8 cellular contexts compared by ENCODE assay signal in the genomic region with DNA sequence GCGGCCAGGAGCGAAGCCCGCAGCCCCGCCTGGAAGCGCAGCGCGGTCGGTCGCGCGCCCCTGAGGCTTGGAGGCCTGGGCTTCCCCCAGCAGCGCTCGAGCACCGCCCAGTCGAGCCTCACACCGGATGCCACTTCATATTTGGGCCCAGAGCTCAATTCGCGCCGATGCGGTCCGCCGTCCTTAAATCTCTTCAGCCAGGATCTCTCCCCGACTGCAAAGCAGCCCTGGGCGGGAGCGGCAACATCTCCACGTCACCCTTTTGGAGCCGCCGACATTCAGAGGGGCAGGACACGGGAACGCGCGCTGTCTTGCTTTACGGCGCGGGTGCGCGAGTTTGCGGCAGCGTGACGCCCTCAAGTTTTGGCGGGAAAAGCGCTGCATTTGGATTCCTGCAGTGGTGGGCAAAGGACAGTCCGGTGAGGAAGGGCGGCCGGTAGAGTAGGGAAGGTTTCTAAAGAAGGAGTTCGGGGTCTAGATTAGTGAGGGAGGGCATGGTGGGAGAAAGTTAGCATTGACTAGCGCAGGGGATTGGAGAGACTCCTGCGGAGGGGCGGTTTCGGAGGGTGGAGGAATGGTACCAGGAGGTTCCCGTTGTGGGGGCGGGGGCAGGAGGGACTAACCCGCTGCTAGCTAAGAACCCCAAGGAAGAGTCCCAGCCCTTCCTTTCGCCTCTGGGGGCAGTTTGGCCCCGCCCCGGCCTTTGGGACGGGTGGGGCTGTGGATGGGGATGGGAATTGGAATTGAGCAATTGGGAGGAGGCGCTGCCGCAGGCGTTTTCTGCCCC. TPM values are rescaled to one million over a fixed set of nuclear protein-coding genes. Genes with fewer than 3 reads are reported as not detected.
DNase-seq lines count a peak whose midpoint lies in the region; ATAC-seq and TF ChIP-seq lines count a peak whose summit lies in the region.

No MANE protein-coding gene starts in this region.

- DNase-seq in H7 = peak; percentile 88
- peak; percentile 86 to 89 for DNase-seq in SHP77 (lab: John Stamatoyannopoulos, UW)
- peak; percentile 70 for DNase-seq in activated gamma-delta T cell treated with anti-CD3 and anti-CD28 coated beads, Interleukin-2, amount 50 U/mL, for 16 hours (ENCODE audit: low read depth)
- peak; percentile 89 to 93 for DNase-seq in foreskin keratinocyte
- peak; percentile 78 for DNase-seq in stromal cell of bone marrow (ENCODE audit: low read depth)

- H2AFZ ChIP-seq in Loucy (ENCODE audit: low read length) (peak overlapping the region; percentile 91), neuron (ENCODE audit: low read depth, low read length) (peak overlapping the region; percentile 85)

- H4K20me1 ChIP-seq in Loucy (ENCODE audit: insufficient read depth, low read length, poor library complexity, severe bottlenecking) = peaks cover 40% of the 10 kb centered on the region

- peaks cover 45% of the 10 kb centered on the region for H3K79me2 ChIP-seq in Loucy (ENCODE audit: insufficient read depth, low read length)

- H3K9ac ChIP-seq in ES-I3 (ENCODE audit: low read depth, low read length) (peak overlapping the region; percentile 91), Loucy (ENCODE audit: low read depth, low read length, poor library complexity, severe bottlenecking) (peak overlapping the region; percentile 91)

- H3K36me3 ChIP-seq in ES-I3 (ENCODE audit: insufficient read depth, low read length) = peaks cover 7% of the 10 kb centered on the region
- peaks cover 27% of the 10 kb centered on the region for H3K36me3 ChIP-seq in H7 (replicated peaks; ENCODE audit: control insufficient read depth, insufficient read depth, low read length)
- peaks cover 22% of the 10 kb centered on the region; the same call in 1 of the 2 replicates for H3K36me3 ChIP-seq in Loucy (ENCODE audit: insufficient read depth, low read length)
- peaks cover 33% of the 10 kb centered on the region for H3K36me3 ChIP-seq in neuron (ENCODE audit: insufficient read depth, low read length)

- peak overlapping the region; percentile 92 for H3K4me2 ChIP-seq in Loucy (ENCODE audit: low read depth, low read length, poor library complexity, severe bottlenecking)

- H3K9me2 ChIP-seq in Loucy (replicated peaks; ENCODE audit: low read depth, low read length) = no peaks in the 10 kb centered on the region

- TF ChIP-seq CTCF in Loucy (conservative IDR thresholded peaks at IDR 0.05; ENCODE audit: low read length) (no peak), foreskin keratinocyte (conservative IDR thresholded peaks at IDR 0.05) (no peak)

- H3K4me3 ChIP-seq in H7 (ENCODE audit: insufficient read depth, low read depth, low read length) = peak overlapping the region; percentile 83
- H3K4me3 ChIP-seq in Loucy (ENCODE audit: low read length, poor library complexity, severe bottlenecking) = peak overlapping the region; percentile 94
- peak overlapping the region; percentile 82 for H3K4me3 ChIP-seq in neuron (ENCODE audit: low read length)

- H3K4me1 ChIP-seq in ES-I3 (ENCODE audit: insufficient read depth, low read length) = peaks cover 7% of the 10 kb centered on the region
- H3K4me1 ChIP-seq in Loucy (ENCODE audit: insufficient read depth, low read length, poor library complexity, severe bottlenecking) = peaks cover 31% of the 10 kb centered on the region
- H3K4me1 ChIP-seq in foreskin keratinocyte = peaks cover 15% of the 10 kb centered on the region
- peaks cover 13% of the 10 kb centered on the region for H3K4me1 ChIP-seq in neuron (ENCODE audit: insufficient read depth, low read length)

- no peaks in the 10 kb centered on the region; the same call in 1 of the 2 replicates for H3F3A ChIP-seq in Loucy (ENCODE audit: low read depth)

- H3K27me3 ChIP-seq in H7 (ENCODE audit: control insufficient read depth, insufficient read depth, low read length) (no peaks in the 10 kb centered on the region), Loucy (ENCODE audit: insufficient read depth, low read length, poor library complexity, severe bottlenecking) (no peaks in the 10 kb centered on the region), foreskin keratinocyte (no peaks in the 10 kb centered on the region), neuron (ENCODE audit: insufficient read depth, low read length) (no peaks in the 10 kb centered on the region)

- ATAC-seq in foreskin keratinocyte = peak; percentile 85

- H3K9me3 ChIP-seq in ES-I3 (ENCODE audit: control insufficient read depth, insufficient read depth, low read length) (no peaks in the 10 kb centered on the region), Loucy (ENCODE audit: insufficient read depth, low read depth, low read length) (no peaks in the 10 kb centered on the region), neuron (ENCODE audit: low read length) (no peaks in the 10 kb centered on the region)

- peak overlapping the region; percentile 82 for H3K27ac ChIP-seq in foreskin keratinocyte

RNA-seq across cellular contexts. Expression of a gene that starts 0.8 kb away (rescaled TPM):
- 85.7 and 112 TPM in 2 replicates for total RNA-seq in H7 (2014; rRNA removed; shearing (Covaris generic))
- 56.8 and 61.0 TPM in 2 replicates for total RNA-seq in foreskin keratinocyte
- 26.3 and 32.9 TPM in 2 replicates for polyA plus RNA-seq in foreskin keratinocyte

RNA-seq across cellular contexts. Expression of a gene that starts 33.1 kb away (rescaled TPM):
- 143 and 184 TPM in 2 replicates for total RNA-seq in H7 (2014; rRNA removed; shearing (Covaris generic))
- 171 and 189 TPM in 2 replicates for total RNA-seq in foreskin keratinocyte
- polyA plus RNA-seq in foreskin keratinocyte = 103 and 113 TPM in 2 replicates

RNA-seq across cellular contexts. Expression of a gene that starts 54.9 kb away (rescaled TPM):
- not detected in 2 replicates for total RNA-seq in H7 (2014; rRNA removed; shearing (Covaris generic))
- total RNA-seq in foreskin keratinocyte = not detected in 2 replicates
- not detected in 2 replicates for polyA plus RNA-seq in foreskin keratinocyte

RNA-seq across cellular contexts. Expression of a gene that starts 56.5 kb away (rescaled TPM):
- total RNA-seq in H7 (2014; rRNA removed; shearing (Covaris generic)) = 87.9 and 113 TPM in 2 replicates
- total RNA-seq in foreskin keratinocyte = 179 and 183 TPM in 2 replicates
- 128 and 163 TPM in 2 replicates for polyA plus RNA-seq in foreskin keratinocyte

Comparison
In these comparisons a context has a peak if more than half of its experiments do, and no peak if none do; other contexts are left out.
1. Peak in every context shown above with its lines: DNase-seq, ATAC-seq, H3K4me3 ChIP-seq and H3K27ac ChIP-seq.